Comparison of ENCODE assay signal across 9 cellular contexts in genomic region chr2:195580156-195580555, GRCh38.
A peak's percentile ranks its signal among the peaks of the same experiment; 100 is the strongest.
DNase-seq lines count a peak whose midpoint lies in the region; ATAC-seq and TF ChIP-seq lines count a peak whose summit lies in the region.
"Had no signal": no experiment of that assay in that cellular context is flagged by ENCODE, and none has a peak within 500 bp of the region (broad histone marks: within the 10 kb centered on the region; RNA-seq: fewer than 3 reads in every experiment).

No MANE protein-coding gene starts in this region.

- peak in 1 of 2 donors; percentile 73 for ATAC-seq in activated T-cell treated with anti-CD3 and anti-CD28 coated beads, Interleukin-2, amount 50 U/mL, for 72 hours (replicated peaks in 1 of 2)
- ATAC-seq in HG03354 (IDR thresholded peaks at IDR 0.05; ENCODE audit: poor library complexity, severe bottlenecking, unreplicated experiment) (peak; percentile 63), activated B cell treated with CpG ODN at 0.5 μM for 24 hours (ENCODE audit: low read depth) (peak; percentile 81), aorta (ENCODE audit: low FRiP score) (peak; percentile 54), Right ventricle myocardium inferior (no peak)

- H3K4me3 ChIP-seq in aorta (ENCODE audit: low read length in 2 of 2), result no peak overlapping the region
- no peak overlapping the region for H3K4me3 ChIP-seq in MG63

- no TSS peak for BruUV-seq in MCF 10A (replicated peaks; lab: Mats Ljungman, UMichigan)

- H3K4me3 Mint-ChIP-seq in activated T-cell treated with anti-CD3 and anti-CD28 coated beads, Interleukin-2, amount 50 U/mL, for 72 hours, result no peak overlapping the region
- H3K4me3 Mint-ChIP-seq in activated B cell treated with CpG ODN at 0.5 μM for 24 hours (peak overlapping the region; percentile 30), MCF 10A (ENCODE audit: unreplicated experiment) (no peak overlapping the region)

- H3K36me3 ChIP-seq in aorta (ENCODE audit: control insufficient read depth in 1 of 2, insufficient read depth in 2 of 2, low read length in 1 of 2) (no peaks in the 10 kb centered on the region), MG63 (no peaks in the 10 kb centered on the region)

- H3K27me3 Mint-ChIP-seq in activated T-cell treated with anti-CD3 and anti-CD28 coated beads, Interleukin-2, amount 50 U/mL, for 72 hours (ENCODE audit: low read depth), result no peaks in the 10 kb centered on the region
- H3K27me3 Mint-ChIP-seq in activated B cell treated with CpG ODN at 0.5 μM for 24 hours (no peaks in the 10 kb centered on the region), MCF 10A (ENCODE audit: insufficient read depth, unreplicated experiment) (no peaks in the 10 kb centered on the region)

- POLR2A ChIA-PET in activated B cell treated with CpG ODN at 0.5 μM for 24 hours (lab: Charles Lee) (interaction anchor here (0.8 to 7.9 kb wide), 4 partner anchors 9 to 79 kb away, joined by 3 to 144 read pairs (median 4); partner anchors contain the start of gene SLC39A10), MCF 10A (lab: Yijun Ruan, JAX) (interaction anchor here (0.7 to 1.1 kb wide), 2 partner anchors 76 to 1237 kb away, joined by 3 read pairs; partner anchors contain the start of gene SLC39A10)

- TF ChIP-seq CTCF in activated B cell treated with CpG ODN at 0.5 μM for 24 hours (IDR thresholded peaks at IDR 0.05), result no peak
- no peak for TF ChIP-seq CTCF in MCF 10A (IDR thresholded peaks at IDR 0.05; ENCODE audit: unreplicated experiment)

- H3K27ac ChIP-seq in aorta (ENCODE audit: low read depth in 1 of 2, low read length in 2 of 2), result no peak overlapping the region

- intact Hi-C loops in activated B cell treated with CpG ODN at 0.5 μM for 24 hours (cut with micrococcal nuclease) (loop anchor here (1.0 kb wide), 2 partner anchors 10 to 19 kb away; no protein-coding TSS in a partner anchor), aorta (cut with DNase I) (loop anchor here in 1 of 2 donors (5.0 kb wide), 1 partner anchor 48 kb away; no protein-coding TSS in a partner anchor), MCF 10A (cut with micrococcal nuclease) (no loop called here), Right ventricle myocardium inferior (cut with DNase I) (no loop called here)

- CTCF ChIA-PET in activated B cell treated with CpG ODN at 0.5 μM for 24 hours (lab: Charles Lee) (interaction anchor here (1.1 to 2.4 kb wide), 2 partner anchors 77 to 79 kb away, joined by 3 to 19 read pairs; partner anchors contain the start of gene SLC39A10), MCF 10A (lab: Yijun Ruan, JAX) (interaction anchor here (0.5 to 1.0 kb wide), 5 partner anchors 19 to 175 kb away, joined by 3 to 4 read pairs (median 3); partner anchors contain the start of gene SLC39A10)

- WGBS in aorta, 2 donors, result 58 to 62% methylated on average over 2 of the region's 2 CpGs

- no peaks in the 10 kb centered on the region for H3K4me1 ChIP-seq in aorta (ENCODE audit: control insufficient read depth in 1 of 2, insufficient read depth in 2 of 2, low read length in 2 of 2)

- H3K4me1 Mint-ChIP-seq in activated T-cell treated with anti-CD3 and anti-CD28 coated beads, Interleukin-2, amount 50 U/mL, for 72 hours (ENCODE audit: low read depth), result peaks cover 41% of the 10 kb centered on the region
- peaks cover 45% of the 10 kb centered on the region for H3K4me1 Mint-ChIP-seq in activated B cell treated with CpG ODN at 0.5 μM for 24 hours
- H3K4me1 Mint-ChIP-seq in MCF 10A (ENCODE audit: insufficient read depth, unreplicated experiment), result peaks cover 16% of the 10 kb centered on the region

- H3K27me3 ChIP-seq in aorta (ENCODE audit: control insufficient read depth in 1 of 2, insufficient read depth in 2 of 2, low read length in 1 of 2), result no peaks in the 10 kb centered on the region
- no peaks in the 10 kb centered on the region for H3K27me3 ChIP-seq in MG63

- H3K27ac Mint-ChIP-seq in activated T-cell treated with anti-CD3 and anti-CD28 coated beads, Interleukin-2, amount 50 U/mL, for 72 hours, result peak overlapping the region; percentile 93
- H3K27ac Mint-ChIP-seq in activated B cell treated with CpG ODN at 0.5 μM for 24 hours (peak overlapping the region; percentile 91), MCF 10A (ENCODE audit: low read depth, unreplicated experiment) (no peak overlapping the region)

- H3K9me3 ChIP-seq in aorta (ENCODE audit: control insufficient read depth, low read length) (no peaks in the 10 kb centered on the region), MG63 (no peaks in the 10 kb centered on the region)

- peaks cover 1 to 5% of the 10 kb centered on the region in 2 donors for H3K9me3 Mint-ChIP-seq in activated T-cell treated with anti-CD3 and anti-CD28 coated beads, Interleukin-2, amount 50 U/mL, for 72 hours
- H3K9me3 Mint-ChIP-seq in activated B cell treated with CpG ODN at 0.5 μM for 24 hours (no peaks in the 10 kb centered on the region), MCF 10A (ENCODE audit: unreplicated experiment) (no peaks in the 10 kb centered on the region)

- DNase-seq in activated T-cell treated with anti-CD3 and anti-CD28 coated beads, Interleukin-2, amount 50 U/mL, for 72 hours, result no peak
- DNase-seq in activated T-cell treated with anti-CD3 and anti-CD28 coated beads, Interleukin-2, amount 50 U/mL, for 1 hour, result no peak
- DNase-seq in activated B cell treated with CpG ODN at 0.5 μM for 24 hours (no peak), aorta (no peak), MG63 (no peak), MCF 10A (ENCODE audit: unreplicated experiment) (no peak), Right ventricle myocardium inferior (ENCODE audit: missing footprints) (no peak)
- DNase-seq: NCI-H2029 had no signal

- H3K36me3 Mint-ChIP-seq in activated T-cell treated with anti-CD3 and anti-CD28 coated beads, Interleukin-2, amount 50 U/mL, for 72 hours (ENCODE audit: insufficient read depth in 2 of 2), result peaks cover 0 to 2% of the 10 kb centered on the region in 2 donors
- no peaks in the 10 kb centered on the region for H3K36me3 Mint-ChIP-seq in activated B cell treated with CpG ODN at 0.5 μM for 24 hours (ENCODE audit: low read depth)
- H3K36me3 Mint-ChIP-seq in MCF 10A (ENCODE audit: insufficient read depth, unreplicated experiment), result no peaks in the 10 kb centered on the region
